Comparison of ENCODE assay signal across 8 cellular contexts in the genomic region with DNA sequence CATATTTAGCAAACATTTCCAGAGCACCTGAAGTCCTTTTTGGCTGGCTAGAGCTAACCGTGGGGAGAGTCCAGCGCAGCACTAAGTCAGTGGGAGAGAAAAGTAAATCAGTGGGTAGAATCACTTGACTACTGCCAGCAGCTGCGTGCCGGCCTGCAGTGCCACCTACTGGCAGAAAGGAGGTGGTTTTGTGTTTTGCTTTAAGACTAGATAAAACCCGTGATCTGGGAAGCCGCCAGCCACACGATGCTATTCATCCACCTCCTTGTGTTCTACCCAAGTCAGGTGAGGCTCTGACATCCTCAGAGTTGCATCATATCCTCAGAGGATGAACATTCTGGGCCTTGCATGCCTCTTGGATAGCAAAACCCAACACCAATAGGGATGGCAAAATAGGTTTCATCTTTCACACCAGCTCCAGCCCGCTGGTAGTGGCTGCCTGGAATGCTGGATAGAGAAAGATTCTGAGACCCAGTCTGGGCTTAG. TPM values are rescaled to one million over a fixed set of nuclear protein-coding genes. Genes with fewer than 3 reads are reported as not detected.
DNase-seq lines count a peak whose midpoint lies in the region; ATAC-seq and TF ChIP-seq lines count a peak whose summit lies in the region.

No MANE protein-coding gene starts in this region.

- H2AFZ ChIP-seq in GM23248 = no peak overlapping the region

- H3F3A ChIP-seq in GM23248 (ENCODE audit: insufficient read depth) = 0 out of 2 replicates have a peak, but pooled peaks cover 5% of the 10 kb centered on the region

- H3K9ac ChIP-seq in GM23248 (no peak overlapping the region), colonic mucosa (ENCODE audit: low read depth in 2 of 2, low read length in 2 of 2) (no peak overlapping the region)

- H3K4me2 ChIP-seq in GM23248 (ENCODE audit: unreplicated experiment) = no peak overlapping the region

- H3K36me3 Mint-ChIP-seq in activated CD4-positive, alpha-beta T cell treated with anti-CD3 and anti-CD28 coated beads for 36 hours (ENCODE audit: low read depth) = no peaks in the 10 kb centered on the region

- ATAC-seq in activated CD4-positive, alpha-beta T cell treated with anti-CD3 and anti-CD28 coated beads for 36 hours = peak; percentile 82
- ATAC-seq in right lobe of liver (peak; percentile 83 to 92 (median 89)), HG03469 (IDR thresholded peaks at IDR 0.05; ENCODE audit: unreplicated experiment) (no peak)

- POLR2A ChIA-PET in activated CD4-positive, alpha-beta T cell treated with anti-CD3 and anti-CD28 coated beads for 36 hours (lab: Charles Lee) = no interaction called here

- no peak for TF ChIP-seq POLR2A in right lobe of liver (IDR thresholded peaks at IDR 0.05)

- no peaks in the 10 kb centered on the region for H3K79me2 ChIP-seq in GM23248 (ENCODE audit: insufficient read depth)

- in situ Hi-C loops in GM23248 (cut with MboI) = loop anchor here (5.0 kb wide), 1 partner anchor 36 kb away; no protein-coding TSS in a partner anchor

- H3K4me3 ChIP-seq in GM23248 (no peak overlapping the region), colonic mucosa (no peak overlapping the region), right lobe of liver (no peak overlapping the region)

- H3K4me1 ChIP-seq in GM23248 (ENCODE audit: insufficient read depth) = no peaks in the 10 kb centered on the region
- H3K4me1 ChIP-seq in colonic mucosa = no peaks in the 10 kb centered on the region
- H3K4me1 ChIP-seq in right lobe of liver = no peaks in the 10 kb centered on the region

- H3K4me1 Mint-ChIP-seq in activated CD4-positive, alpha-beta T cell treated with anti-CD3 and anti-CD28 coated beads for 36 hours = peaks cover 8% of the 10 kb centered on the region

- TF ChIP-seq CTCF in colonic mucosa (IDR thresholded peaks at IDR 0.05) (peak; percentile 88), right lobe of liver (IDR thresholded peaks at IDR 0.05) (peak; percentile 74 to 94 (median 90))

- DNase-seq in AG08396 (ENCODE audit: low spot score) = peak; percentile 72
- DNase-seq in GM23248 = peak; percentile 83
- DNase-seq in NCI-H446 (lab: John Stamatoyannopoulos, UW) = peak; percentile 49 to 82
- DNase-seq in activated CD4-positive, alpha-beta T cell treated with anti-CD3 and anti-CD28 coated beads for 36 hours = peak; percentile 89
- peak; percentile 73 for DNase-seq in colonic mucosa
- DNase-seq in right lobe of liver = peak in 2 of 3 donors; percentile 72 to 74
- DNase-seq in stimulated activated CD4-positive, alpha-beta T cell treated with anti-CD3 and anti-CD28 coated beads, Interleukin-4, amount 100 ng/mL, for 48 hours (ENCODE audit: low read depth in 2 of 2) = peak; percentile 63 to 73

- H3K27me3 ChIP-seq in GM23248 (replicated peaks; ENCODE audit: insufficient read depth) (0 out of 2 replicates have a peak, but pooled peaks cover 7% of the 10 kb centered on the region), colonic mucosa (no peaks in the 10 kb centered on the region), right lobe of liver (no peaks in the 10 kb centered on the region)

- no peaks in the 10 kb centered on the region for H3K9me2 ChIP-seq in GM23248 (ENCODE audit: insufficient read depth)

- no peaks in the 10 kb centered on the region for H3K9me3 Mint-ChIP-seq in activated CD4-positive, alpha-beta T cell treated with anti-CD3 and anti-CD28 coated beads for 36 hours (ENCODE audit: low read depth)

- H3K4me3 Mint-ChIP-seq in activated CD4-positive, alpha-beta T cell treated with anti-CD3 and anti-CD28 coated beads for 36 hours = no peak overlapping the region

- H3K27me3 Mint-ChIP-seq in activated CD4-positive, alpha-beta T cell treated with anti-CD3 and anti-CD28 coated beads for 36 hours = peaks cover 3% of the 10 kb centered on the region

- peak overlapping the region; percentile 26 for H3K27ac Mint-ChIP-seq in activated CD4-positive, alpha-beta T cell treated with anti-CD3 and anti-CD28 coated beads for 36 hours

- H4K20me1 ChIP-seq in GM23248 (ENCODE audit: insufficient read depth) = no peaks in the 10 kb centered on the region

- no peaks in the 10 kb centered on the region for H3K9me3 ChIP-seq in GM23248 (ENCODE audit: low read depth)
- no peaks in the 10 kb centered on the region for H3K9me3 ChIP-seq in colonic mucosa
- no peaks in the 10 kb centered on the region for H3K9me3 ChIP-seq in right lobe of liver

- 7 to 8% methylated on average over 8 of the region's 8 CpGs for WGBS in GM23248 (ENCODE audit: low coverage in 1 of 2, low lambda C conversion rate in 2 of 2, missing lambda C conversion rate in 2 of 2), 2 experiments
- WGBS in right lobe of liver (ENCODE audit: insufficient coverage, low coverage, low lambda C conversion rate, missing lambda C conversion rate) = 4% methylated on average over 7 of the region's 8 CpGs

- no peaks in the 10 kb centered on the region for H3K36me3 ChIP-seq in GM23248 (ENCODE audit: low read depth)
- no peaks in the 10 kb centered on the region for H3K36me3 ChIP-seq in colonic mucosa
- no peaks in the 10 kb centered on the region for H3K36me3 ChIP-seq in right lobe of liver

- H3K27ac ChIP-seq in GM23248 = no peak overlapping the region
- H3K27ac ChIP-seq in colonic mucosa = no peak overlapping the region
- H3K27ac ChIP-seq in right lobe of liver = no peak overlapping the region

- intact Hi-C loops in activated CD4-positive, alpha-beta T cell treated with anti-CD3 and anti-CD28 coated beads for 36 hours (cut with DNase I, micrococcal nuclease) = loop anchor here (1.0 to 10.0 kb wide), 4 partner anchors 47 to 555 kb away; partner anchors contain the start of gene BMP8A (in 1 of the 2)
- intact Hi-C loops in colonic mucosa (cut with DNase I) = loop anchor here (2.0 to 10.0 kb wide), 2 partner anchors 47 to 559 kb away; no protein-coding TSS in a partner anchor
- intact Hi-C loops in right lobe of liver (cut with DNase I) = loop anchor here (10.0 kb wide), 1 partner anchor 49 kb away; no protein-coding TSS in a partner anchor

- CTCF ChIA-PET in activated CD4-positive, alpha-beta T cell treated with anti-CD3 and anti-CD28 coated beads for 36 hours (lab: Charles Lee) = interaction anchor here (0.5 to 17.6 kb wide), 16 partner anchors 9 to 1516 kb away, joined by 3 to 339 read pairs (median 4); partner anchors contain the start of gene NT5C1A

RNA-seq across cellular contexts. Expression of gene HEYL, which starts 14.1 kb away (rescaled TPM):
- total RNA-seq in GM23248 (2014; rRNA removed; shearing (Covaris generic)) = not detected in 2 replicates
- polyA plus RNA-seq in GM23248 (2016; fragmentation: Nextera tagmentation; extraction: Ambion mirVana) = not detected in 2 replicates
- under 1 TPM; 0.19 to 0.23 TPM for total RNA-seq in activated CD4-positive, alpha-beta T cell treated with anti-CD3 and anti-CD28 coated beads for 36 hours
- total RNA-seq in colonic mucosa (1 to 10 TPM in 1 of 2 donors, under 1 TPM in 1; 0.91 to 2.4 TPM), right lobe of liver (1 to 10 TPM in 4 of 6 experiments, under 1 TPM in 2; 0.98 to 2.6 (median 1.6) TPM)

RNA-seq across cellular contexts. Expression of gene NT5C1A, which starts 18.3 kb away (rescaled TPM):
- total RNA-seq in GM23248 (2014; rRNA removed; shearing (Covaris generic)) = not detected in 2 replicates
- polyA plus RNA-seq in GM23248 (2016; fragmentation: Nextera tagmentation; extraction: Ambion mirVana) = not detected in 2 replicates
- under 1 TPM in 1 of 2 experiments, not detected in 1; 0.21 TPM for total RNA-seq in activated CD4-positive, alpha-beta T cell treated with anti-CD3 and anti-CD28 coated beads for 36 hours
- total RNA-seq in colonic mucosa = not detected
- not detected for total RNA-seq in right lobe of liver

RNA-seq across cellular contexts. Expression of gene HPCAL4, which starts 37.6 kb away (rescaled TPM):
- not detected in 2 replicates for total RNA-seq in GM23248 (2014; rRNA removed; shearing (Covaris generic))
- not detected in 2 replicates for polyA plus RNA-seq in GM23248 (2016; fragmentation: Nextera tagmentation; extraction: Ambion mirVana)
- 1 to 10 TPM in 1 of 2 experiments, under 1 TPM in 1; 0.94 to 1.1 TPM for total RNA-seq in activated CD4-positive, alpha-beta T cell treated with anti-CD3 and anti-CD28 coated beads for 36 hours
- under 1 TPM; 0.07 to 0.16 TPM for total RNA-seq in colonic mucosa
- total RNA-seq in right lobe of liver = not detected
